22 cellular contexts compared by ENCODE assay signal in genomic region chr4:12956026-12956425, GRCh38.
"Had no signal": no experiment of that assay in that cellular context is flagged by ENCODE, and none has a peak within 500 bp of the region (broad histone marks: within the 10 kb centered on the region; RNA-seq: fewer than 3 reads in every experiment).

No MANE protein-coding gene starts in this region.

- H3K9me3 ChIP-seq: esophagus squamous epithelium, gastrocnemius medialis, heart right ventricle, left lung, lower lobe of right lung, mucosa of descending colon had no signal

- H3K27me3 ChIP-seq: esophagus squamous epithelium, gastrocnemius medialis, heart right ventricle, left lung had no signal

- H3K4me1 ChIP-seq: esophagus squamous epithelium, gastrocnemius medialis, heart right ventricle, left lung, lower lobe of right lung had no signal

- DNase-seq: effector CD8-positive, alpha-beta T cell; effector memory CD8-positive, alpha-beta T cell; endodermal cell; erythroblast; esophagus squamous epithelium; foreskin fibroblast; foreskin melanocyte; gastrocnemius medialis; glutamatergic neuron; head of caudate nucleus; heart right ventricle; hippocampal formation; left cardiac atrium; left lung; left ventricle myocardium superior; lower lobe of right lung; mesenchymal stem cell; mucosa of descending colon; naive B cell had no signal

- ATAC-seq: effector memory CD8-positive, alpha-beta T cell; esophagus mucosa; gastrocnemius medialis; heart right ventricle; left cardiac atrium; left lung; left ventricle myocardium superior; lower lobe of right lung; mucosa of descending colon had no signal

- H3K27ac ChIP-seq: coronary artery, epithelial cell of prostate, esophagus squamous epithelium, gastrocnemius medialis, heart right ventricle, left lung, lower lobe of right lung had no signal

- H3K36me3 ChIP-seq: esophagus squamous epithelium, gastrocnemius medialis, heart right ventricle, left lung, lower lobe of right lung had no signal

- H3K4me3 ChIP-seq: coronary artery, esophagus squamous epithelium, gastrocnemius medialis, heart right ventricle, left lung, lower lobe of right lung, mucosa of descending colon had no signal
